ENCODE assay signal across 18 cellular contexts in genomic region chr13:24307211-24308067, GRCh38. TPM values are rescaled to one million over a fixed set of nuclear protein-coding genes. Genes with fewer than 3 reads are reported as not detected.
DNase-seq lines count a peak whose midpoint lies in the region; ATAC-seq and TF ChIP-seq lines count a peak whose summit lies in the region.
"Had no signal": no experiment of that assay in that cellular context is flagged by ENCODE, and none has a peak within 500 bp of the region (broad histone marks: within the 10 kb centered on the region; RNA-seq: fewer than 3 reads in every experiment).

No MANE protein-coding gene starts in this region.

- peak; percentile 91 for DNase-seq in COLO668 (lab: John Stamatoyannopoulos, UW; ENCODE audit: unreplicated experiment)
- DNase-seq in H7: peak; percentile 50
- DNase-seq in mucosa of descending colon: peak; percentile 49 to 56 (median 56)
- no peak for DNase-seq in HK-2 (ENCODE audit: unreplicated experiment)
- DNase-seq in effector memory CD8-positive, alpha-beta T cell: no peak
- no peak for DNase-seq in AG20443 (ENCODE audit: low spot score)
- no peak for DNase-seq in medulla oblongata (ENCODE audit: extremely low spot score)
- DNase-seq: activated CD8-positive, alpha-beta memory T cell treated with anti-CD3 and anti-CD28 coated beads, Interleukin-2, amount 50 U/mL, for 48 hours; cortex of kidney; NCI-H1436 treated with DMSO at 0.1 percent for 48 hours; stimulated activated CD4-positive, alpha-beta T cell treated with anti-CD3 and anti-CD28 coated beads, Interleukin-1b, Interleukin-23, amount 100 ng/mL, for 48 hours had no signal

- peaks cover 53% of the 10 kb centered on the region for H3K36me3 Mint-ChIP-seq in effector memory CD8-positive, alpha-beta T cell (ENCODE audit: insufficient read depth)
- H3K36me3 Mint-ChIP-seq: mesothelial cell of epicardium had no signal

- no peaks in the 10 kb centered on the region for H3K9me3 ChIP-seq in mucosa of descending colon

- H3K4me3 ChIP-seq in H7 (ENCODE audit: insufficient read depth, low read depth, low read length) (no peak overlapping the region), mucosa of descending colon (no peak overlapping the region)
- H3K4me3 ChIP-seq: GM12878, K562 had no signal

- H3K36me3 ChIP-seq in H7 (replicated peaks; ENCODE audit: control insufficient read depth, insufficient read depth, low read length): peaks cover 8% of the 10 kb centered on the region
- no peaks in the 10 kb centered on the region for H3K36me3 ChIP-seq in mucosa of descending colon (ENCODE audit: low read depth)

- no peaks in the 10 kb centered on the region for H3K4me1 ChIP-seq in mucosa of descending colon (ENCODE audit: low read depth)
- H3K4me1 ChIP-seq: parathyroid adenoma had no signal

- peaks cover 3 to 9% of the 10 kb centered on the region in 2 donors for H3K4me1 Mint-ChIP-seq in effector memory CD8-positive, alpha-beta T cell (ENCODE audit: low read depth in 2 of 2)
- H3K4me1 Mint-ChIP-seq: B cell had no signal

- peak overlapping the region in 1 of 2 donors; percentile 26 for H3K27ac Mint-ChIP-seq in effector memory CD8-positive, alpha-beta T cell
- H3K27ac Mint-ChIP-seq: B cell, mesothelial cell of epicardium had no signal

- TF ChIP-seq CTCF in VCaP (conservative IDR thresholded peaks at IDR 0.05) (no peak), mucosa of descending colon (IDR thresholded peaks at IDR 0.05) (no peak)

- no peak overlapping the region for H3K4me3 Mint-ChIP-seq in effector memory CD8-positive, alpha-beta T cell
- H3K4me3 Mint-ChIP-seq: B cell, mesothelial cell of epicardium had no signal

- intact Hi-C loops in mucosa of descending colon (cut with DNase I, micrococcal nuclease): no loop called here

- H3K27ac ChIP-seq in VCaP: peak overlapping the region; percentile 31; the same call in 1 of the 2 replicates
- H3K27ac ChIP-seq: parathyroid adenoma had no signal

- peak; percentile 79 for ATAC-seq in mucosa of descending colon
- no peak for ATAC-seq in effector memory CD8-positive, alpha-beta T cell (replicated peaks)
- ATAC-seq: GM12878, K562 had no signal

- H3K27me3 Mint-ChIP-seq in effector memory CD8-positive, alpha-beta T cell: no peaks in the 10 kb centered on the region
- H3K27me3 Mint-ChIP-seq: B cell had no signal

- H3K9me3 Mint-ChIP-seq in effector memory CD8-positive, alpha-beta T cell: no peaks in the 10 kb centered on the region
- H3K9me3 Mint-ChIP-seq: mesothelial cell of epicardium had no signal

- no peaks in the 10 kb centered on the region for H3K27me3 ChIP-seq in H7 (ENCODE audit: control insufficient read depth, insufficient read depth, low read length)

RNA-seq across cellular contexts. Expression of gene C1QTNF9, which starts 1.9 kb away (rescaled TPM):
- total RNA-seq in H7 (2014; rRNA removed; shearing (Covaris generic)): 0.10 TPM in 1 of 2 replicates, not detected in the other
- total RNA-seq in mucosa of descending colon: under 1 TPM in 2 of 3 donors, not detected in 1; 0.38 to 0.54 TPM
- total RNA-seq: B cell, fibroblast of lung, GM12878, K562, mesothelial cell of epicardium had no signal

Comparison
In these comparisons a context has a peak if more than half of its experiments do, and no peak if none do; other contexts are left out.
1. DNase-seq: peak in COLO668 (single experiment), H7 (single experiment) and mucosa of descending colon (3 of 3); none in HK-2 (single experiment), effector memory CD8-positive, alpha-beta T cell (0 of 3), AG20443 (single experiment) and medulla oblongata (single experiment).